In the genomic region with DNA sequence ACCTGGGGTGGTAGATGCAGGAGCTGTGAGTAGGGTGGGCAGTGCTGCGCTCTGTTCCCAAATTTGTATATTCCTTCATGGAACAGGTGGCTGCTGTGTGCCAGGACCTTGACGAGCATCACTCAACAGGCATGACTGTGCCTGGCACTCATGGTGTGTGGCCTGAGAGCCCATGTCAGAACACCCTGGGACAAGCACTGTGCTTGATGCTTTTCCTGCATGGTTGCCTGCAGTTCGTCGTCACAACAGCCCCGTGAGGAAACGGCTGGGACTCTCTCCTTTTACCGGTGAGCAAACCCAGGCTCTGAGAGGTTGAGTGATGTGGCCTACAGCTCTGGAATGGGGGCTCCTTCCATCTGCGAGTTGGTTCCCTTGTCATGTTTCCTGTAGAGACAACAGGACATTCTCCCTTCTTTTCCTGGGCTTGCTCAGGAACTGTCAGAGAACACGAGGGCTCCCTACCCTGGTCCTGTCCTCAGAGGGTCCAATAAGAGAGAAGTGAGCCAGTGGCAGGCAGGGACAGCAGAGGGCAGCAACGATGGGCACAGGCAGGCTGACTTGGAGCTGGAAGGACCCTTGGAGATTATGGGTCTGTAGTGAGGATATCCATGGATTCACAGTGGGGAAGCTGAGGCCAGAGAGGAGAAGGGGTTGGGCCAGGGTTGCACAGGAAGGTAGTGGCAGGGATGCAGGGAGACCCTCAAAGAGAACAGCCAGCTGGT, we compare ENCODE assay signal across 1 cellular context.
TF ChIP-seq lines count a peak whose summit lies in the region.

No MANE protein-coding gene starts in this region.

TF ChIP-seq in GM23338, 12 proteins besides CTCF, POLR2A, EP300 and RAD21 (continued from another document):
- TF ChIP-seq, protein P1, sequence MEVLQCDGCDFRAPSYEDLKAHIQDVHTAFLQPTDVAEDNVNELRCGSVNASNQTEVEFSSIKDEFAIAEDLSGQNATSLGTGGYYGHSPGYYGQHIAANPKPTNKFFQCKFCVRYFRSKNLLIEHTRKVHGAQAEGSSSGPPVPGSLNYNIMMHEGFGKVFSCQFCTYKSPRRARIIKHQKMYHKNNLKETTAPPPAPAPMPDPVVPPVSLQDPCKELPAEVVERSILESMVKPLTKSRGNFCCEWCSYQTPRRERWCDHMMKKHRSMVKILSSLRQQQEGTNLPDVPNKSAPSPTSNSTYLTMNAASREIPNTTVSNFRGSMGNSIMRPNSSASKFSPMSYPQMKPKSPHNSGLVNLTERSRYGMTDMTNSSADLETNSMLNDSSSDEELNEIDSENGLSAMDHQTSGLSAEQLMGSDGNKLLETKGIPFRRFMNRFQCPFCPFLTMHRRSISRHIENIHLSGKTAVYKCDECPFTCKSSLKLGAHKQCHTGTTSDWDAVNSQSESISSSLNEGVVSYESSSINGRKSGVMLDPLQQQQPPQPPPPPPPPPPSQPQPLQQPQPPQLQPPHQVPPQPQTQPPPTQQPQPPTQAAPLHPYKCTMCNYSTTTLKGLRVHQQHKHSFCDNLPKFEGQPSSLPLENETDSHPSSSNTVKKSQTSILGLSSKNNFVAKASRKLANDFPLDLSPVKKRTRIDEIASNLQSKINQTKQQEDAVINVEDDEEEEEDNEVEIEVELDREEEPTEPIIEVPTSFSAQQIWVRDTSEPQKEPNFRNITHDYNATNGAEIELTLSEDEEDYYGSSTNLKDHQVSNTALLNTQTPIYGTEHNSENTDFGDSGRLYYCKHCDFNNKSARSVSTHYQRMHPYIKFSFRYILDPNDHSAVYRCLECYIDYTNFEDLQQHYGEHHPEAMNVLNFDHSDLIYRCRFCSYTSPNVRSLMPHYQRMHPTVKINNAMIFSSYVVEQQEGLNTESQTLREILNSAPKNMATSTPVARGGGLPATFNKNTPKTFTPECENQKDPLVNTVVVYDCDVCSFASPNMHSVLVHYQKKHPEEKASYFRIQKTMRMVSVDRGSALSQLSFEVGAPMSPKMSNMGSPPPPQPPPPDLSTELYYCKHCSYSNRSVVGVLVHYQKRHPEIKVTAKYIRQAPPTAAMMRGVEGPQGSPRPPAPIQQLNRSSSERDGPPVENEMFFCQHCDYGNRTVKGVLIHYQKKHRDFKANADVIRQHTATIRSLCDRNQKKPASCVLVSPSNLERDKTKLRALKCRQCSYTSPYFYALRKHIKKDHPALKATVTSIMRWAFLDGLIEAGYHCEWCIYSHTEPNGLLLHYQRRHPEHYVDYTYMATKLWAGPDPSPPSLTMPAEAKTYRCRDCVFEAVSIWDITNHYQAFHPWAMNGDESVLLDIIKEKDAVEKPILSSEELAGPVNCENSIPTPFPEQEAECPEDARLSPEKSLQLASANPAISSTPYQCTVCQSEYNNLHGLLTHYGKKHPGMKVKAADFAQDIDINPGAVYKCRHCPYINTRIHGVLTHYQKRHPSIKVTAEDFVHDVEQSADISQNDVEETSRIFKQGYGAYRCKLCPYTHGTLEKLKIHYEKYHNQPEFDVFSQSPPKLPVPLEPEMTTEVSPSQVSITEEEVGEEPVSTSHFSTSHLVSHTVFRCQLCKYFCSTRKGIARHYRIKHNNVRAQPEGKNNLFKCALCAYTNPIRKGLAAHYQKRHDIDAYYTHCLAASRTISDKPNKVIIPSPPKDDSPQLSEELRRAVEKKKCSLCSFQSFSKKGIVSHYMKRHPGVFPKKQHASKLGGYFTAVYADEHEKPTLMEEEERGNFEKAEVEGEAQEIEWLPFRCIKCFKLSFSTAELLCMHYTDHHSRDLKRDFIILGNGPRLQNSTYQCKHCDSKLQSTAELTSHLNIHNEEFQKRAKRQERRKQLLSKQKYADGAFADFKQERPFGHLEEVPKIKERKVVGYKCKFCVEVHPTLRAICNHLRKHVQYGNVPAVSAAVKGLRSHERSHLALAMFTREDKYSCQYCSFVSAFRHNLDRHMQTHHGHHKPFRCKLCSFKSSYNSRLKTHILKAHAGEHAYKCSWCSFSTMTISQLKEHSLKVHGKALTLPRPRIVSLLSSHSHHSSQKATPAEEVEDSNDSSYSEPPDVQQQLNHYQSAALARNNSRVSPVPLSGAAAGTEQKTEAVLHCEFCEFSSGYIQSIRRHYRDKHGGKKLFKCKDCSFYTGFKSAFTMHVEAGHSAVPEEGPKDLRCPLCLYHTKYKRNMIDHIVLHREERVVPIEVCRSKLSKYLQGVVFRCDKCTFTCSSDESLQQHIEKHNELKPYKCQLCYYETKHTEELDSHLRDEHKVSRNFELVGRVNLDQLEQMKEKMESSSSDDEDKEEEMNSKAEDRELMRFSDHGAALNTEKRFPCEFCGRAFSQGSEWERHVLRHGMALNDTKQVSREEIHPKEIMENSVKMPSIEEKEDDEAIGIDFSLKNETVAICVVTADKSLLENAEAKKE (CRISPR knock-in tag; IDR thresholded peaks at IDR 0.05): no peak
- TF ChIP-seq, protein P2, sequence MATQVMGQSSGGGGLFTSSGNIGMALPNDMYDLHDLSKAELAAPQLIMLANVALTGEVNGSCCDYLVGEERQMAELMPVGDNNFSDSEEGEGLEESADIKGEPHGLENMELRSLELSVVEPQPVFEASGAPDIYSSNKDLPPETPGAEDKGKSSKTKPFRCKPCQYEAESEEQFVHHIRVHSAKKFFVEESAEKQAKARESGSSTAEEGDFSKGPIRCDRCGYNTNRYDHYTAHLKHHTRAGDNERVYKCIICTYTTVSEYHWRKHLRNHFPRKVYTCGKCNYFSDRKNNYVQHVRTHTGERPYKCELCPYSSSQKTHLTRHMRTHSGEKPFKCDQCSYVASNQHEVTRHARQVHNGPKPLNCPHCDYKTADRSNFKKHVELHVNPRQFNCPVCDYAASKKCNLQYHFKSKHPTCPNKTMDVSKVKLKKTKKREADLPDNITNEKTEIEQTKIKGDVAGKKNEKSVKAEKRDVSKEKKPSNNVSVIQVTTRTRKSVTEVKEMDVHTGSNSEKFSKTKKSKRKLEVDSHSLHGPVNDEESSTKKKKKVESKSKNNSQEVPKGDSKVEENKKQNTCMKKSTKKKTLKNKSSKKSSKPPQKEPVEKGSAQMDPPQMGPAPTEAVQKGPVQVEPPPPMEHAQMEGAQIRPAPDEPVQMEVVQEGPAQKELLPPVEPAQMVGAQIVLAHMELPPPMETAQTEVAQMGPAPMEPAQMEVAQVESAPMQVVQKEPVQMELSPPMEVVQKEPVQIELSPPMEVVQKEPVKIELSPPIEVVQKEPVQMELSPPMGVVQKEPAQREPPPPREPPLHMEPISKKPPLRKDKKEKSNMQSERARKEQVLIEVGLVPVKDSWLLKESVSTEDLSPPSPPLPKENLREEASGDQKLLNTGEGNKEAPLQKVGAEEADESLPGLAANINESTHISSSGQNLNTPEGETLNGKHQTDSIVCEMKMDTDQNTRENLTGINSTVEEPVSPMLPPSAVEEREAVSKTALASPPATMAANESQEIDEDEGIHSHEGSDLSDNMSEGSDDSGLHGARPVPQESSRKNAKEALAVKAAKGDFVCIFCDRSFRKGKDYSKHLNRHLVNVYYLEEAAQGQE (IDR thresholded peaks at IDR 0.05; ENCODE audit: unreplicated experiment): no peak
- TF ChIP-seq EZH2 (IDR thresholded peaks at IDR 0.05; ENCODE audit: low read depth, unreplicated experiment) (no peak), STAT1 (IDR thresholded peaks at IDR 0.05; ENCODE audit: unreplicated experiment) (no peak), NANOG (IDR thresholded peaks at IDR 0.05; ENCODE audit: borderline replicate concordance) (no peak), EZH2phosphoT487 (IDR thresholded peaks at IDR 0.05; ENCODE audit: unreplicated experiment) (no peak), CREB1 (CRISPR knock-in tag; IDR thresholded peaks at IDR 0.05; ENCODE audit: low read depth) (no peak), POLR2AphosphoS5 (IDR thresholded peaks at IDR 0.05; ENCODE audit: low read depth) (no peak), JUNB (IDR thresholded peaks at IDR 0.05; ENCODE audit: unreplicated experiment) (no peak)
